Comparison of ENCODE assay signal across 1 cellular context in genomic region chr17:30148376-30148775, GRCh38.
TF ChIP-seq lines count a peak whose summit lies in the region.

No MANE protein-coding gene starts in this region.

TF ChIP-seq in H1, 55 proteins besides CTCF, POLR2A, EP300 and RAD21:
- TF ChIP-seq RXRA (IDR thresholded peaks at IDR 0.05; ENCODE audit: insufficient read depth, low read depth, low read length) (no peak), TAF1 (IDR thresholded peaks at IDR 0.05; ENCODE audit: low read depth, low read length) (no peak), SIRT6 (IDR thresholded peaks at IDR 0.05; ENCODE audit: low read length) (no peak), SP1 (IDR thresholded peaks at IDR 0.05; ENCODE audit: low read depth, low read length) (no peak), CTBP2 (IDR thresholded peaks at IDR 0.05; ENCODE audit: borderline replicate concordance, insufficient read depth, insufficient read length, low read length) (no peak), SUZ12 (IDR thresholded peaks at IDR 0.05; ENCODE audit: low read length) (no peak), POU5F1 (IDR thresholded peaks at IDR 0.05; ENCODE audit: low read depth, low read length) (no peak), USF2 (IDR thresholded peaks at IDR 0.05; ENCODE audit: low read length) (no peak)
